In genomic region chr9:123269316-123269715, GRCh38 we compare ENCODE assay signal across 8 cellular contexts. TPM values are rescaled to one million over a fixed set of nuclear protein-coding genes. Genes with fewer than 3 reads are reported as not detected.
DNase-seq lines count a peak whose midpoint lies in the region; ATAC-seq, FAIRE-seq and TF ChIP-seq lines count a peak whose summit lies in the region.

No MANE protein-coding gene starts in this region.

- H3K9ac ChIP-seq in ES-I3 (ENCODE audit: low read depth, low read length), result peak overlapping the region; percentile 59; the same call in 1 of the 2 replicates

- peak overlapping the region; percentile 79 for H3K4me3 ChIP-seq in ectodermal cell (ENCODE audit: insufficient read depth, low read depth, low read length)
- H3K4me3 ChIP-seq in pancreas, result peak overlapping the region; percentile 30 to 58 (median 47)

- TF ChIP-seq CTCF in pancreas (IDR thresholded peaks at IDR 0.05) (no peak), D721Med (IDR thresholded peaks at IDR 0.05; ENCODE audit: insufficient read depth, missing control alignments) (no peak), GM20000 (IDR thresholded peaks at IDR 0.05; ENCODE audit: extremely low read depth, missing control alignments) (no peak)

- 72 to 77% methylated on average over 7 of the region's 7 CpGs for whole genome bisulfite sequencing in ectodermal cell, 2 experiments
- 70 to 73% methylated on average over 7 of the region's 7 CpGs for WGBS in pancreas, 2 donors

- H3K9me3 ChIP-seq in ES-I3 (ENCODE audit: control insufficient read depth, insufficient read depth, low read length) (no peaks in the 10 kb centered on the region), ectodermal cell (ENCODE audit: control insufficient read depth, low read length) (no peaks in the 10 kb centered on the region), pancreas (no peaks in the 10 kb centered on the region)

- no peak overlapping the region for H3K27ac ChIP-seq in ectodermal cell (ENCODE audit: insufficient read depth, low read depth, low read length, poor library complexity, severe bottlenecking)
- peak overlapping the region; percentile 59 to 87 (median 70) for H3K27ac ChIP-seq in pancreas

- no peak for ATAC-seq in pancreas

- H3K36me3 ChIP-seq in ES-I3 (ENCODE audit: insufficient read depth, low read length) (no peaks in the 10 kb centered on the region), ectodermal cell (ENCODE audit: control insufficient read depth, insufficient read depth, low read length) (no peaks in the 10 kb centered on the region), pancreas (no peaks in the 10 kb centered on the region)

- H3K27me3 ChIP-seq in ectodermal cell (ENCODE audit: control insufficient read depth, insufficient read depth, low read length, poor library complexity, severe bottlenecking) (peaks cover 21% of the 10 kb centered on the region), pancreas (no peaks in the 10 kb centered on the region)

- FAIRE-seq in pancreas (lab: Jason Lieb, UNC) (no peak), D721Med (lab: Jason Lieb, UNC) (no peak)

- DNase-seq in NCI-H69 (lab: John Stamatoyannopoulos, UW), result peak; percentile 26
- peak in 2 of 6 donors; percentile 19 to 24 for DNase-seq in pancreas
- DNase-seq in dermis blood vessel endothelial cell, result no peak
- DNase-seq in GM03348 (ENCODE audit: low spot score), result no peak
- no peak for DNase-seq in D721Med (ENCODE audit: insufficient read length, low spot score)
- DNase-seq in GM20000 (ENCODE audit: low spot score), result no peak

- intact Hi-C loops in pancreas (cut with DNase I), result no loop called here

- H3K4me1 ChIP-seq in ES-I3 (ENCODE audit: insufficient read depth, low read length) (peaks cover 17% of the 10 kb centered on the region), ectodermal cell (ENCODE audit: control insufficient read depth, insufficient read depth, low read length) (peaks cover 16% of the 10 kb centered on the region), pancreas (no peaks in the 10 kb centered on the region)

RNA-seq across cellular contexts. Expression of gene STRBP, which starts 0.9 kb away (rescaled TPM):
- 64.0 TPM for polyA plus RNA-seq in ectodermal cell (2013, experiment 1 of 4)
- polyA plus RNA-seq in ectodermal cell (2013, experiment 2 of 4), result 62.6 TPM
- polyA plus RNA-seq in ectodermal cell (2013, experiment 3 of 4), result 51.2 TPM
- 52.3 TPM for polyA plus RNA-seq in ectodermal cell (2013, experiment 4 of 4)
- total RNA-seq in pancreas (10 to 100 TPM; 10.8 to 17.8 (median 13.5) TPM), dermis blood vessel endothelial cell (11.4 and 16.9 TPM in 2 replicates)
- polyA plus RNA-seq in pancreas, result 1 to 10 TPM; 8.0 to 9.9 TPM
